ENCODE assay signal across 8 cellular contexts in the genomic region with DNA sequence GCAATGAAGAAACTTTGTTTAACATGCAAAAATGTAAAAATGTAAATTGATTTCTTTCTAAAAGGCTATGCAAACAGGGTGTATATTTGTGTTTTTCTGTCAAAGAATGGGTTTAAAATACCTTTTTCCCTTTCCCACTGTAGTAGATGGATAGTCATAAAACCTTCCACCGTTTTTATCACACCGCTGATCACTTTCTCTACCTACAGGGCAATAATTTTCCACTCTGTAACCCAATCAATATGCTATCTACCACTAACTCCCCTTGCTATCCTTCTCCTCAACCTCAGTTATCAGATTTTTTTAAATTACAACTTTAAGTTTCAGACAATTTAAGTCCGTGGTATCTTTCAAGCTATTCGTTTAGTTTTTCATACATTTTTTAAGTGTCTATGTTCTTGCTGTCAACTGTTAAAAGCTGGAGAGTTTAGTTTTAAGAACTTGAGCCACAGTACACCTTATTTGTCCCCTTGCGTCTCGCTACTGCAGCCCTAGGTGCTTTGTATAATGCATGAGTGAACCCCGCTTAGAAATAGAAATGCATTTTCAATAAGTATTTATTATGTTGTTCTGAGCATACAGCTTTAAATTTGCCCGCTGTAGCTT.
A peak's percentile ranks its signal among the peaks of the same experiment; 100 is the strongest.
DNase-seq lines count a peak whose midpoint lies in the region; ATAC-seq and TF ChIP-seq lines count a peak whose summit lies in the region.

No MANE protein-coding gene starts in this region.

- H3K4me1 ChIP-seq in tibial artery = peaks cover 0 to 18% (median 11%) of the 10 kb centered on the region in 4 donors

- peaks cover 3% of the 10 kb centered on the region for H3K27me3 Mint-ChIP-seq in activated T-cell treated with anti-CD3 and anti-CD28 coated beads, Interleukin-2, amount 50 U/mL, for 4 hours (ENCODE audit: low read depth)
- H3K27me3 Mint-ChIP-seq in activated naive CD8-positive, alpha-beta T cell treated with anti-CD3 and anti-CD28 coated beads for 36 hours = no peaks in the 10 kb centered on the region

- H3K36me3 Mint-ChIP-seq in activated T-cell treated with anti-CD3 and anti-CD28 coated beads, Interleukin-2, amount 50 U/mL, for 4 hours (ENCODE audit: insufficient read depth) = no peaks in the 10 kb centered on the region
- no peaks in the 10 kb centered on the region for H3K36me3 Mint-ChIP-seq in activated naive CD8-positive, alpha-beta T cell treated with anti-CD3 and anti-CD28 coated beads for 36 hours

- peak overlapping the region; percentile 91 for H3K27ac Mint-ChIP-seq in activated naive CD8-positive, alpha-beta T cell treated with anti-CD3 and anti-CD28 coated beads for 36 hours

- DNase-seq in activated T-cell treated with anti-CD3 and anti-CD28 coated beads, Interleukin-2, amount 50 U/mL, for 4 hours = no peak
- DNase-seq in activated T-cell treated with anti-CD3 and anti-CD28 coated beads, Interleukin-2, amount 50 U/mL, for 1 hour = no peak
- DNase-seq in activated naive CD8-positive, alpha-beta T cell treated with anti-CD3 and anti-CD28 coated beads for 36 hours = no peak
- DNase-seq in kidney glomerular epithelial cell (lab: John Stamatoyannopoulos, UW) (peak; percentile 54), tibial artery (no peak), NCI-H2029 (lab: John Stamatoyannopoulos, UW) (no peak)

- H3K4me3 ChIP-seq in tibial artery = peak overlapping the region; percentile 60 to 84

- no peaks in the 10 kb centered on the region for H3K36me3 ChIP-seq in tibial artery

- H3K9me3 ChIP-seq in tibial artery = no peaks in the 10 kb centered on the region

- no peak for ATAC-seq in activated T-cell treated with anti-CD3 and anti-CD28 coated beads, Interleukin-2, amount 50 U/mL, for 4 hours
- no peak for ATAC-seq in HG03439 (IDR thresholded peaks at IDR 0.05; ENCODE audit: unreplicated experiment)
- ATAC-seq in GM18861 (IDR thresholded peaks at IDR 0.05; ENCODE audit: unreplicated experiment) = no peak

- peak overlapping the region; percentile 87 to 88 for H3K27ac ChIP-seq in tibial artery

- H3K27me3 ChIP-seq in tibial artery = no peaks in the 10 kb centered on the region

- peaks cover 18% of the 10 kb centered on the region for H3K4me1 Mint-ChIP-seq in activated T-cell treated with anti-CD3 and anti-CD28 coated beads, Interleukin-2, amount 50 U/mL, for 4 hours (ENCODE audit: low read depth)
- H3K4me1 Mint-ChIP-seq in activated naive CD8-positive, alpha-beta T cell treated with anti-CD3 and anti-CD28 coated beads for 36 hours = peaks cover 22% of the 10 kb centered on the region

- peak overlapping the region; percentile 88 for H3K4me3 Mint-ChIP-seq in activated T-cell treated with anti-CD3 and anti-CD28 coated beads, Interleukin-2, amount 50 U/mL, for 4 hours
- peak overlapping the region; percentile 91 for H3K4me3 Mint-ChIP-seq in activated naive CD8-positive, alpha-beta T cell treated with anti-CD3 and anti-CD28 coated beads for 36 hours

- no peak for TF ChIP-seq CTCF in tibial artery (IDR thresholded peaks at IDR 0.05)

- intact Hi-C loops in tibial artery (cut with DNase I; ENCODE audit: low total_unique reads) = loop anchor here (2.0 kb wide), 2 partner anchors 33 to 335 kb away; no protein-coding TSS in a partner anchor

- no peaks in the 10 kb centered on the region for H3K9me3 Mint-ChIP-seq in activated T-cell treated with anti-CD3 and anti-CD28 coated beads, Interleukin-2, amount 50 U/mL, for 4 hours
- no peaks in the 10 kb centered on the region for H3K9me3 Mint-ChIP-seq in activated naive CD8-positive, alpha-beta T cell treated with anti-CD3 and anti-CD28 coated beads for 36 hours
